13 cellular contexts compared by ENCODE assay signal in genomic region chr9:95116002-95116819, GRCh38.
DNase-seq lines count a peak whose midpoint lies in the region; ATAC-seq and TF ChIP-seq lines count a peak whose summit lies in the region.
"Had no signal": no experiment of that assay in that cellular context is flagged by ENCODE, and none has a peak within 500 bp of the region (broad histone marks: within the 10 kb centered on the region; RNA-seq: fewer than 3 reads in every experiment).

No MANE protein-coding gene starts in this region.

- no peak for TF ChIP-seq POLR2A in sigmoid colon (IDR thresholded peaks at IDR 0.05)

- H3K27me3 ChIP-seq in cardiac muscle cell (no peaks in the 10 kb centered on the region), sigmoid colon (no peaks in the 10 kb centered on the region)

- 64 to 82% methylated on average over 11 of the region's 11 CpGs for WGBS in sigmoid colon, 2 donors

- no peak overlapping the region for H3K27ac ChIP-seq in cardiac muscle cell
- H3K27ac ChIP-seq in sigmoid colon: peak overlapping the region; percentile 20 to 57 (median 34)

- H3K4me1 ChIP-seq in cardiac muscle cell (ENCODE audit: low read depth): no peaks in the 10 kb centered on the region
- peaks cover 0 to 30% (median 26%) of the 10 kb centered on the region in 4 donors for H3K4me1 ChIP-seq in sigmoid colon

- intact Hi-C loops in sigmoid colon (cut with DNase I): no loop called here

- H3K9me3 ChIP-seq in cardiac muscle cell (ENCODE audit: low read depth) (no peaks in the 10 kb centered on the region), sigmoid colon (no peaks in the 10 kb centered on the region)

- H3K36me3 ChIP-seq in cardiac muscle cell (peaks cover 5% of the 10 kb centered on the region), sigmoid colon (peaks cover 0 to 21% (median 3%) of the 10 kb centered on the region in 4 donors)

- TF ChIP-seq CTCF in WI38 (IDR thresholded peaks at IDR 0.05; ENCODE audit: low read depth, low read length) (peak; percentile 45), cardiac muscle cell (IDR thresholded peaks at IDR 0.05; ENCODE audit: low read depth, low read length) (peak; percentile 30), sigmoid colon (IDR thresholded peaks at IDR 0.05) (peak in 3 of 4 experiments; percentile 8 to 27 (median 22))

- H3K4me3 ChIP-seq in WI38 (ENCODE audit: low read depth, low read length): no peak overlapping the region
- H3K4me3 ChIP-seq in cardiac muscle cell: no peak overlapping the region
- no peak overlapping the region for H3K4me3 ChIP-seq in sigmoid colon

- DNase-seq in cardiac muscle cell (ENCODE audit: low read depth in 1 of 2, low spot score in 1 of 2) (peak in 1 of 2 donors; percentile 31), sigmoid colon (peak; percentile 73), epidermal melanocyte (ENCODE audit: insufficient read length, low spot score) (no peak), Kasumi-1 (lab: John Stamatoyannopoulos, UW) (no peak), anterior cingulate cortex (lab: John Stamatoyannopoulos, UW) (no peak)
- DNase-seq: activated CD8-positive, alpha-beta memory T cell treated with anti-CD3 and anti-CD28 coated beads, Interleukin-2, amount 10 ng/mL, durations not matched to agents 7 days and 5 days; EL; immature natural killer cell; NCI-H2107; SW 1271 had no signal

- peak; percentile 56 for ATAC-seq in GM19395 (IDR thresholded peaks at IDR 0.05; ENCODE audit: unreplicated experiment)
- no peak for ATAC-seq in GM18858 (IDR thresholded peaks at IDR 0.05; ENCODE audit: unreplicated experiment)
- ATAC-seq: activated CD8-positive, alpha-beta memory T cell treated with anti-CD3 and anti-CD28 coated beads, Interleukin-2, amount 10 ng/mL, durations not matched to agents 7 days and 5 days had no signal

- no peak for TF ChIP-seq EP300 in sigmoid colon (IDR thresholded peaks at IDR 0.05)
